29 cellular contexts compared by ENCODE assay signal in genomic region chr6:151434369-151434768, GRCh38.
A peak's percentile ranks its signal among the peaks of the same experiment; 100 is the strongest.
DNase-seq lines count a peak whose midpoint lies in the region; ATAC-seq lines count a peak whose summit lies in the region.
"Had no signal": no experiment of that assay in that cellular context is flagged by ENCODE, and none has a peak within 500 bp of the region (broad histone marks: within the 10 kb centered on the region; RNA-seq: fewer than 3 reads in every experiment).

No MANE protein-coding gene starts in this region.

- ATAC-seq in GM18499 (IDR thresholded peaks at IDR 0.05; ENCODE audit: insufficient read depth, unreplicated experiment): peak; percentile 38
- peak; percentile 50 for ATAC-seq in GM21619 (IDR thresholded peaks at IDR 0.05; ENCODE audit: unreplicated experiment)
- ATAC-seq in HG03432 (IDR thresholded peaks at IDR 0.05; ENCODE audit: unreplicated experiment): peak; percentile 44
- no peak for ATAC-seq in GM19455 (IDR thresholded peaks at IDR 0.05; ENCODE audit: unreplicated experiment)
- ATAC-seq: A549; activated T-cell treated with anti-CD3 and anti-CD28 coated beads, Interleukin-2, amount 50 U/mL, for 4 hours; HepG2; left cardiac atrium; stimulated activated naive CD8-positive, alpha-beta T cell treated with anti-CD3 and anti-CD28 coated beads, Interleukin-15, amount 100 ng/mL, for 72 hours had no signal

- DNase-seq in kidney glomerular epithelial cell (lab: John Stamatoyannopoulos, UW): peak; percentile 42
- no peak for DNase-seq in stimulated activated naive CD4-positive, alpha-beta T cell treated with Interleukin-2 at 50 U/mL for 16 hours (lab: John Stamatoyannopoulos, UW)
- no peak for DNase-seq in NCI-H146 (lab: John Stamatoyannopoulos, UW)
- DNase-seq in NCI-H774 (lab: John Stamatoyannopoulos, UW): no peak
- DNase-seq: activated CD4-positive, alpha-beta T cell treated with anti-CD3 and anti-CD28 coated beads for 4 hours; activated naive CD4-positive, alpha-beta T cell treated with anti-CD3 and anti-CD28 coated beads, Interleukin-2, amount 50 U/mL, for 16 hours; activated T-cell treated with anti-CD3 and anti-CD28 coated beads, Interleukin-2, amount 50 U/mL, for 4 hours; anterior cingulate cortex; BE2C; central memory CD4-positive, alpha-beta T cell; DMS79; GM23248; head of caudate nucleus; left cardiac atrium; mesendoderm; NCI-H1105 treated with DMSO at 0.1 percent for 48 hours; NCI-H446 treated with DMSO at 0.1 percent for 48 hours; NK-92 treated with Interleukin-12 subunit alpha and Interleukin-12 subunit beta, amount 100 ng/mL, for 24 hours; ovary; Peyer's patch; SJCRH30; stimulated activated naive CD8-positive, alpha-beta T cell treated with anti-CD3 and anti-CD28 coated beads, Interleukin-15, amount 100 ng/mL, for 72 hours; transverse colon had no signal
